1 cellular context compared by ENCODE assay signal in the genomic region with DNA sequence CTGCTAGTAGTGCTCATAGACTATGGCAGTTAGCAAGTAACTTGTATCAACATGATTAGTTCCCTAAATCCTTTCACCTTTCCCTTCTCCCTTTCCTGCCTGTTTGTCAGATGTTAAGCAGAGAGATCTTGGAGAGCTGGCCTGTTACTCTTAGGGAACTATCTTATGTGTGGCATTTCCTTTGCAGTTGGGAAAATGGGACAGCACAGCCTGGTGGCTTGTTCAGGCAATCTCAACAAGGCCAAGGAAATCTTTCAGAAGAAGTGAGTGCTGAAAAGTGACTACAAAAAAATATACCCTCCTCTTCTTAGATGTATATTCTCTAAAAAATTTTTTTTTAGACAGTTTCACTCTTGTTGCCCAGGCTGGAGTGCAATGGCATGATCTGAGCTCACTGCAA.
TF ChIP-seq lines count a peak whose summit lies in the region.

No MANE protein-coding gene starts in this region.

TF ChIP-seq in liver, 16 proteins besides CTCF, POLR2A, EP300 and RAD21 (continued from another document):
- no peak for TF ChIP-seq TAF1 (conservative IDR thresholded peaks at IDR 0.05)
- TF ChIP-seq, protein P1, sequence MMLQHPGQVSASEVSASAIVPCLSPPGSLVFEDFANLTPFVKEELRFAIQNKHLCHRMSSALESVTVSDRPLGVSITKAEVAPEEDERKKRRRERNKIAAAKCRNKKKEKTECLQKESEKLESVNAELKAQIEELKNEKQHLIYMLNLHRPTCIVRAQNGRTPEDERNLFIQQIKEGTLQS (IDR thresholded peaks at IDR 0.05), result no peak
- TF ChIP-seq FOXA2 (IDR thresholded peaks at IDR 0.05), result no peak
- no peak for TF ChIP-seq NR2F2 (IDR thresholded peaks at IDR 0.05)
- no peak for TF ChIP-seq SP1 (IDR thresholded peaks at IDR 0.05)
- no peak for TF ChIP-seq FOXA1 (IDR thresholded peaks at IDR 0.05)
- no peak for TF ChIP-seq RXRA (IDR thresholded peaks at IDR 0.05)
- no peak for TF ChIP-seq EGR1 (IDR thresholded peaks at IDR 0.05; ENCODE audit: low read depth in 2 of 2)
